In genomic region chr4:187176261-187176910, GRCh38 we compare ENCODE assay signal across 18 cellular contexts.
"Had no signal": no experiment of that assay in that cellular context is flagged by ENCODE, and none has a peak within 500 bp of the region (broad histone marks: within the 10 kb centered on the region; RNA-seq: fewer than 3 reads in every experiment).

No MANE protein-coding gene starts in this region.

- H3K27me3 Mint-ChIP-seq: activated B cell treated with CpG ODN at 0.5 μM for 24 hours; activated CD4-positive, alpha-beta T cell treated with anti-CD3 and anti-CD28 coated beads, Interleukin-2, amount 10 ng/mL, durations not matched to agents 7 days and 5 days; brain; central memory CD8-positive, alpha-beta T cell; stimulated activated naive CD8-positive, alpha-beta T cell treated with anti-CD3 and anti-CD28 coated beads, Interleukin-15, amount 100 ng/mL, for 72 hours; T-helper 17 cell had no signal

- H3K27me3 ChIP-seq: hepatocyte, ovary had no signal

- H3K27ac Mint-ChIP-seq: activated B cell treated with CpG ODN at 0.5 μM for 24 hours; activated CD4-positive, alpha-beta T cell treated with anti-CD3 and anti-CD28 coated beads, Interleukin-2, amount 10 ng/mL, durations not matched to agents 7 days and 5 days; activated naive CD4-positive, alpha-beta T cell treated with anti-CD3 and anti-CD28 coated beads, Interleukin-2, amount 50 U/mL, for 72 hours; brain; natural killer cell; stimulated activated naive CD8-positive, alpha-beta T cell treated with anti-CD3 and anti-CD28 coated beads, Interleukin-15, amount 100 ng/mL, for 72 hours; T-helper 17 cell had no signal

- H3K9me3 ChIP-seq: ovary, thoracic aorta had no signal

- H3K36me3 Mint-ChIP-seq: brain had no signal

- H3K4me1 Mint-ChIP-seq: activated B cell treated with CpG ODN at 0.5 μM for 24 hours; activated CD4-positive, alpha-beta T cell treated with anti-CD3 and anti-CD28 coated beads, Interleukin-2, amount 10 ng/mL, durations not matched to agents 7 days and 5 days; central memory CD8-positive, alpha-beta T cell; natural killer cell; stimulated activated naive CD8-positive, alpha-beta T cell treated with anti-CD3 and anti-CD28 coated beads, Interleukin-15, amount 100 ng/mL, for 72 hours; T-helper 17 cell had no signal

- ATAC-seq: activated naive CD4-positive, alpha-beta T cell treated with anti-CD3 and anti-CD28 coated beads, Interleukin-2, amount 50 U/mL, for 72 hours; natural killer cell; stimulated activated naive CD8-positive, alpha-beta T cell treated with anti-CD3 and anti-CD28 coated beads, Interleukin-15, amount 100 ng/mL, for 72 hours; T-helper 17 cell had no signal

- H3K4me3 ChIP-seq: hepatocyte, ovary, thoracic aorta had no signal

- H3K4me3 Mint-ChIP-seq: activated B cell treated with CpG ODN at 0.5 μM for 24 hours; activated CD4-positive, alpha-beta T cell treated with anti-CD3 and anti-CD28 coated beads, Interleukin-2, amount 10 ng/mL, durations not matched to agents 7 days and 5 days; brain; central memory CD8-positive, alpha-beta T cell; natural killer cell; stimulated activated naive CD8-positive, alpha-beta T cell treated with anti-CD3 and anti-CD28 coated beads, Interleukin-15, amount 100 ng/mL, for 72 hours; T-helper 17 cell had no signal

- DNase-seq: activated B cell treated with CpG ODN at 0.5 μM for 24 hours; activated CD4-positive, alpha-beta T cell treated with anti-CD3 and anti-CD28 coated beads, Interleukin-2, amount 10 ng/mL, durations not matched to agents 7 days and 5 days; activated CD8-positive, alpha-beta memory T cell treated with anti-CD3 and anti-CD28 coated beads for 24 hours; activated effector memory CD4-positive, alpha-beta T cell treated with Interleukin-2 at 50 U/mL for 16 hours; amniotic stem cell; cortex of kidney; effector CD8-positive, alpha-beta T cell; natural killer cell; ovary; stimulated activated CD4-positive, alpha-beta T cell treated with anti-CD3 and anti-CD28 coated beads, Interleukin-12 subunit alpha, Interleukin-12 subunit beta, amount 100 ng/mL, for 4 hours; stimulated activated CD8-positive, alpha-beta memory T cell treated with anti-CD3 and anti-CD28 coated beads, Interleukin-4, amount 100 ng/mL, for 48 hours; stimulated activated naive CD8-positive, alpha-beta T cell treated with anti-CD3 and anti-CD28 coated beads, Interleukin-15, amount 100 ng/mL, for 72 hours; T-helper 17 cell had no signal

- H3K36me3 ChIP-seq: ovary, thoracic aorta had no signal

- H3K27ac ChIP-seq: hepatocyte, ovary, thoracic aorta had no signal
